28 cellular contexts compared by ENCODE assay signal in the genomic region with DNA sequence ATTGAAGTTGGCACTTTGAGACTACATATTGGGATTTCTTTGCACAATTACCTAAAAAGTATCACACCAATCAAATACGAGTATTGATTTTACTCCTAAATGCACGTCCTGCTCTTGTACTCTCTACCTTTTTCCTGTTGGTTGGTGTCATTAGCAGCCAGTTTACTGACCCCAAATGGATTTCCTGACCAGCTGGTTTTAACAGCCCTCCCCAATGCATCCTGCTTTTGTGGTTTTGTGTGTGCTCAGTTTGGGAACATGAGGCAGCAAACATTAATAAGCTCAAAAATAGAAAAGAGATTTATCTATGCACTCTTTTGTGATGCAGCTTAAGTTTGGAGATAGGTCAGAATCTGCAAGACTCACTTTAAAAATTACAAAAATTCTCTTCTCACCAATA.
"Had no signal": no experiment of that assay in that cellular context is flagged by ENCODE, and none has a peak within 500 bp of the region (broad histone marks: within the 10 kb centered on the region; RNA-seq: fewer than 3 reads in every experiment).

No MANE protein-coding gene starts in this region.

- H3K4me3 Mint-ChIP-seq: dendritic cell treated with granulocyte-macrophage colony-stimulating factor and Interleukin-4, amounts not matched to agents 40 ng/mL and 50 ng/mL, for 4 days; endodermal cell; memory B cell; naive B cell; nephron; stimulated activated effector memory CD8-positive, alpha-beta T cell treated with anti-CD3 and anti-CD28 coated beads, Interleukin-12 subunit alpha, Interleukin-12 subunit beta, amount 100 ng/mL, for 72 hours had no signal

- H3K27ac Mint-ChIP-seq: dendritic cell treated with granulocyte-macrophage colony-stimulating factor and Interleukin-4, amounts not matched to agents 40 ng/mL and 50 ng/mL, for 4 days; endodermal cell; memory B cell; naive B cell; stimulated activated effector memory CD8-positive, alpha-beta T cell treated with anti-CD3 and anti-CD28 coated beads, Interleukin-12 subunit alpha, Interleukin-12 subunit beta, amount 100 ng/mL, for 72 hours had no signal

- H3K27me3 Mint-ChIP-seq: dendritic cell treated with granulocyte-macrophage colony-stimulating factor and Interleukin-4, amounts not matched to agents 40 ng/mL and 50 ng/mL, for 4 days; naive B cell had no signal

- DNase-seq: colonic mucosa; effector CD8-positive, alpha-beta T cell; endodermal cell; foreskin fibroblast; gastrocnemius medialis; heart left ventricle; kidney; naive B cell; nucleus accumbens; stimulated activated CD4-positive, alpha-beta T cell treated with anti-CD3 and anti-CD28 coated beads, Interleukin-2, amount 100 ng/mL, for 24 hours; stimulated activated CD4-positive, alpha-beta T cell treated with anti-CD3 and anti-CD28 coated beads, Interleukin-4, amount 100 ng/mL, for 24 hours; stimulated activated naive CD8-positive, alpha-beta T cell treated with anti-CD3 and anti-CD28 coated beads, Interleukin-15, Interleukin-2, amounts not matched to agents 100 U/mL and 50 U/mL, for 24 hours; substantia nigra; testis; upper lobe of left lung had no signal

- H3K4me1 ChIP-seq: colonic mucosa, gastrocnemius medialis, heart left ventricle, prostate gland, right atrium auricular region, testis, tibial nerve, upper lobe of left lung had no signal

- H3K27ac ChIP-seq: colonic mucosa, epithelial cell of prostate, gastrocnemius medialis, heart left ventricle, hepatocyte, prostate gland, right atrium auricular region, testis, tibial nerve, upper lobe of left lung had no signal

- ATAC-seq: esophagus mucosa; gastrocnemius medialis; heart left ventricle; left lobe of liver; sciatic nerve; stimulated activated effector memory CD8-positive, alpha-beta T cell treated with anti-CD3 and anti-CD28 coated beads, Interleukin-12 subunit alpha, Interleukin-12 subunit beta, amount 100 ng/mL, for 72 hours; stimulated activated naive CD8-positive, alpha-beta T cell treated with anti-CD3 and anti-CD28 coated beads, Interleukin-15, Interleukin-2, amounts not matched to agents 100 U/mL and 50 U/mL, for 24 hours had no signal

- H3K9me3 ChIP-seq: colonic mucosa, gastrocnemius medialis, heart left ventricle, prostate gland, right atrium auricular region, testis, tibial nerve, upper lobe of left lung had no signal

- H2AFZ ChIP-seq: hepatocyte had no signal

- H3K36me3 Mint-ChIP-seq: memory B cell; naive B cell; stimulated activated effector memory CD8-positive, alpha-beta T cell treated with anti-CD3 and anti-CD28 coated beads, Interleukin-12 subunit alpha, Interleukin-12 subunit beta, amount 100 ng/mL, for 72 hours had no signal

- H3K4me2 ChIP-seq: hepatocyte had no signal

- H3K4me3 ChIP-seq: colonic mucosa, gastrocnemius medialis, heart left ventricle, hepatocyte, lung, prostate gland, right atrium auricular region, testis, tibial nerve, upper lobe of left lung had no signal

- H3K9me3 Mint-ChIP-seq: dendritic cell treated with granulocyte-macrophage colony-stimulating factor and Interleukin-4, amounts not matched to agents 40 ng/mL and 50 ng/mL, for 4 days; naive B cell; nephron had no signal

- H3K27me3 ChIP-seq: colonic mucosa, gastrocnemius medialis, heart left ventricle, hepatocyte, right atrium auricular region, testis, tibial nerve, upper lobe of left lung had no signal

- H3K79me2 ChIP-seq: hepatocyte had no signal

- H3K36me3 ChIP-seq: colonic mucosa, gastrocnemius medialis, heart left ventricle, prostate gland, right atrium auricular region, tibial nerve, upper lobe of left lung had no signal

- H3K4me1 Mint-ChIP-seq: endodermal cell; memory B cell; naive B cell; stimulated activated effector memory CD8-positive, alpha-beta T cell treated with anti-CD3 and anti-CD28 coated beads, Interleukin-12 subunit alpha, Interleukin-12 subunit beta, amount 100 ng/mL, for 72 hours had no signal
